8 cellular contexts compared by ENCODE assay signal in genomic region chr6:52670502-52671409, GRCh38.
DNase-seq lines count a peak whose midpoint lies in the region; ATAC-seq lines count a peak whose summit lies in the region.

Gene TMEM14A (plus strand): TSS chr6:52671113. CDS start chr6:52677103, 5,990 bp downstream.

- DNase-seq in NCI-H2081 (lab: John Stamatoyannopoulos, UW) (peak; percentile 96), T1000 (lab: John Stamatoyannopoulos, UW) (peak; percentile 95), astrocyte of the hippocampus (ENCODE audit: low read depth, low spot score) (peak; percentile 96), hippocampal formation (lab: John Stamatoyannopoulos, UW) (peak; percentile 77 to 91), retina (peak; percentile 92), GF-D8 (lab: John Stamatoyannopoulos, UW) (no peak)

- ATAC-seq in GM18517 (IDR thresholded peaks at IDR 0.05; ENCODE audit: unreplicated experiment) (peak; percentile 94), HG03039 (IDR thresholded peaks at IDR 0.05; ENCODE audit: unreplicated experiment) (peak; percentile 97)
